23 cellular contexts compared by ENCODE assay signal in the genomic region with DNA sequence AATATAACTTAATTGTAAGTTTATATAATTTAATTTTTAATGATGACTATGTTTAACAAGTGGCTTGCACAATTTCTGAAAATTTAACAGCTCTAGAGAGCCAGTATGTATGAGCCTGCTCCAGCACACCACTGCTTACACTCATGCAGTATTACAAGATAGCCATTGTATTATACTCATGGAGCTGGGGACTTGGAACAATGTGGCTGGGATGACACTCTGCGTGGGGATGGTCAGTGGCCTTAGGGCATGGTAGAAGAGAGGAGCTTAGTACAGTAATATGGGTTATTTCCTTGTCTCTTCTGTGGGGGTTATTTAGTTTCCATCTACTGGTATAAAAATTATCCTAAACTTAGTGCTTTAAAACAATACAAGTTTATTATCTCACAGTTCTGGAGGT.
"Had no signal": no experiment of that assay in that cellular context is flagged by ENCODE, and none has a peak within 500 bp of the region (broad histone marks: within the 10 kb centered on the region; RNA-seq: fewer than 3 reads in every experiment).

No MANE protein-coding gene starts in this region.

- H3K27ac ChIP-seq: gastrocnemius medialis, neutrophil, ovary, prostate gland, right lobe of liver, thoracic aorta, transverse colon had no signal

- H3K4me3 ChIP-seq: gastrocnemius medialis, lung, ovary, prostate gland, right lobe of liver, thoracic aorta, transverse colon had no signal

- DNase-seq: central memory CD4-positive, alpha-beta T cell; cortex of kidney; effector memory CD4-positive, alpha-beta T cell; gastrocnemius medialis; glutamatergic neuron; kidney; left colon; left ventricle myocardium superior; mesendoderm; naive thymus-derived CD4-positive, alpha-beta T cell; nephron progenitor cell; ovary; retina; right lobe of liver; stimulated activated CD4-positive, alpha-beta T cell treated with anti-CD3 and anti-CD28 coated beads, Interleukin-4, amount 100 ng/mL, for 1 hour; transverse colon had no signal

- H3K4me3 Mint-ChIP-seq: naive thymus-derived CD4-positive, alpha-beta T cell; nephron progenitor cell; stimulated activated memory B cell treated with anti-CD40 and anti-IgM and Interleukin-4, amounts not matched to agents 10 μg/mL and 1 μg/mL and 100 μg/mL, for 72 hours; stimulated activated naive CD8-positive, alpha-beta T cell treated with anti-CD3 and anti-CD28 coated beads, Interleukin-15, Interleukin-2, amounts not matched to agents 100 ng/mL and 50 ng/mL, for 24 hours had no signal

- H3K27ac Mint-ChIP-seq: nephron progenitor cell; stimulated activated memory B cell treated with anti-CD40 and anti-IgM and Interleukin-4, amounts not matched to agents 10 μg/mL and 1 μg/mL and 100 μg/mL, for 72 hours; stimulated activated naive CD8-positive, alpha-beta T cell treated with anti-CD3 and anti-CD28 coated beads, Interleukin-15, Interleukin-2, amounts not matched to agents 100 ng/mL and 50 ng/mL, for 24 hours had no signal

- H3K27me3 Mint-ChIP-seq: stimulated activated memory B cell treated with anti-CD40 and anti-IgM and Interleukin-4, amounts not matched to agents 10 μg/mL and 1 μg/mL and 100 μg/mL, for 72 hours had no signal

- H3K9me3 Mint-ChIP-seq: nephron progenitor cell; stimulated activated memory B cell treated with anti-CD40 and anti-IgM and Interleukin-4, amounts not matched to agents 10 μg/mL and 1 μg/mL and 100 μg/mL, for 72 hours; stimulated activated naive CD8-positive, alpha-beta T cell treated with anti-CD3 and anti-CD28 coated beads, Interleukin-15, Interleukin-2, amounts not matched to agents 100 ng/mL and 50 ng/mL, for 24 hours had no signal

- FAIRE-seq: endometrium, kidney had no signal

- H3K36me3 Mint-ChIP-seq: naive thymus-derived CD4-positive, alpha-beta T cell; stimulated activated memory B cell treated with anti-CD40 and anti-IgM and Interleukin-4, amounts not matched to agents 10 μg/mL and 1 μg/mL and 100 μg/mL, for 72 hours had no signal

- H3K27me3 ChIP-seq: gastrocnemius medialis, neutrophil, ovary, right lobe of liver had no signal
